In genomic region chr5:42005561-42006153, GRCh38 we compare ENCODE assay signal across 8 cellular contexts.
DNase-seq lines count a peak whose midpoint lies in the region; ATAC-seq and TF ChIP-seq lines count a peak whose summit lies in the region.

No MANE protein-coding gene starts in this region.

- WGBS in gastroesophageal sphincter (ENCODE audit: low coverage in 1 of 2), 2 donors = 0 to 11% methylated on average over 1 of the region's 1 CpG
- WGBS in transverse colon (ENCODE audit: low coverage in 1 of 2), 2 donors = 15 to 25% methylated on average over 1 of the region's 1 CpG

- H3K4me3 ChIP-seq in AG10803 (ENCODE audit: low read length) = no peak overlapping the region
- no peak overlapping the region for H3K4me3 ChIP-seq in gastroesophageal sphincter
- no peak overlapping the region for H3K4me3 ChIP-seq in transverse colon

- DNase-seq in AG10803 (ENCODE audit: low read depth) (peak; percentile 36), SHP77 treated with DMSO at 0.1 percent for 48 hours (lab: John Stamatoyannopoulos, UW) (peak; percentile 12), transverse colon (no peak)

- H3K9me3 ChIP-seq in gastroesophageal sphincter = no peaks in the 10 kb centered on the region
- no peaks in the 10 kb centered on the region for H3K9me3 ChIP-seq in transverse colon

- ATAC-seq in GM18519 (IDR thresholded peaks at IDR 0.05; ENCODE audit: low FRiP score, unreplicated experiment) = peak; percentile 70
- peak; percentile 69 for ATAC-seq in HG03342 (IDR thresholded peaks at IDR 0.05; ENCODE audit: unreplicated experiment)
- no peak for ATAC-seq in gastroesophageal sphincter
- no peak for ATAC-seq in HG02763 (IDR thresholded peaks at IDR 0.05; ENCODE audit: unreplicated experiment)
- no peak for ATAC-seq in GM19397 (IDR thresholded peaks at IDR 0.05; ENCODE audit: unreplicated experiment)

- no peak overlapping the region for H3K27ac ChIP-seq in gastroesophageal sphincter
- H3K27ac ChIP-seq in transverse colon = no peak overlapping the region

- TF ChIP-seq POLR2A in gastroesophageal sphincter (IDR thresholded peaks at IDR 0.05) (no peak), transverse colon (IDR thresholded peaks at IDR 0.05) (no peak)

- TF ChIP-seq EP300 in gastroesophageal sphincter (IDR thresholded peaks at IDR 0.05) (no peak), transverse colon (IDR thresholded peaks at IDR 0.05; ENCODE audit: low read depth) (no peak)

- H3K27me3 ChIP-seq in gastroesophageal sphincter = no peaks in the 10 kb centered on the region
- no peaks in the 10 kb centered on the region for H3K27me3 ChIP-seq in transverse colon

- H3K36me3 ChIP-seq in gastroesophageal sphincter = no peaks in the 10 kb centered on the region
- no peaks in the 10 kb centered on the region for H3K36me3 ChIP-seq in transverse colon

- in situ Hi-C loops in transverse colon (cut with MboI; ENCODE audit: low pct_ligation_motif_present in 1 of 4, low pct_unique_long_range_greater_than_20kb in 1 of 4, low sequenced_read_pairs in 3 of 4) = loop anchor here in 3 of 4 donors (25.0 kb wide), 1 partner anchor 757 kb away; the partner anchor contains the start of gene CCDC152 (in 3 of the 3)

- TF ChIP-seq CTCF in AG10803 (conservative IDR thresholded peaks at IDR 0.05; ENCODE audit: low read length) = peak; percentile 93
- peak; percentile 50 to 65 (median 58) for TF ChIP-seq CTCF in gastroesophageal sphincter (IDR thresholded peaks at IDR 0.05)
- TF ChIP-seq CTCF in transverse colon (IDR thresholded peaks at IDR 0.05) = peak; percentile 45 to 73 (median 63)

- intact Hi-C loops in transverse colon (cut with DNase I; ENCODE audit: low total_unique reads) = no loop called here

- H3K4me1 ChIP-seq in gastroesophageal sphincter = no peaks in the 10 kb centered on the region
- no peaks in the 10 kb centered on the region for H3K4me1 ChIP-seq in transverse colon

Comparison
In these comparisons a context has a peak if more than half of its experiments do, and no peak if none do; other contexts are left out.
1. ATAC-seq: peak in GM18519 (single experiment) and HG03342 (single experiment); none in gastroesophageal sphincter (single experiment), HG02763 (single experiment) and GM19397 (single experiment).
2. Peak in every context shown above with its lines, with median percentiles within 50 percentile points of each other: CTCF ChIP-seq.